In the genomic region with DNA sequence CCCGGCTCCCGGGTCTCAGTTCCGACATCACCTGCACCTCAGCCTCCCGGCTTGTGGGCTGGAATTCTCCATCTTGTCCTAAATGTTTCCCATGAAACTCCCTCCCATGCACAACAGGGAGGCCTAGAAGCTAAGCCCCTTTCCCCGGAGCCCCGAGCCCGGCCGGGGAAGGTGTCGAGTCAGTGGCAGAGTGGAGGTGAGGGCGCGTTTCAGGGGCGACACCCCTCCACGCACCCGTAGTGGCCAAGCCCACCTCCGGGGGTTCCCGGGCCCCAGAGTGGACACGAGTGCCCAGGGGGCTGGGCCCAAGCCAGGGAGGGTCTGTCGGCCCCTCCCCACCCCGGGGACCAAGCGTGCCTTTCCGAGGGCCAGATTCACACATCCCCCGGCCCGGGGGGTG, we compare ENCODE assay signal across 10 cellular contexts. TPM values are rescaled to one million over a fixed set of nuclear protein-coding genes. Genes with fewer than 3 reads are reported as not detected.
"Had no signal": no experiment of that assay in that cellular context is flagged by ENCODE, and none has a peak within 500 bp of the region (broad histone marks: within the 10 kb centered on the region; RNA-seq: fewer than 3 reads in every experiment).

No MANE protein-coding gene starts in this region.

- H3K9me3 ChIP-seq: HAP-1 had no signal

- H3K36me3 ChIP-seq: HAP-1 had no signal

- H3K27ac ChIP-seq: GM23248 had no signal

- H3K4me3 ChIP-seq: GM23248, HAP-1, K562 had no signal

- H2AFZ ChIP-seq: GM23248 had no signal

- ATAC-seq: HCT116 had no signal

- H3K27ac Mint-ChIP-seq: HFFc6 had no signal

- H3K4me3 Mint-ChIP-seq: HFFc6 had no signal

- H3K9me3 Mint-ChIP-seq: HFFc6 had no signal

- H3K9ac ChIP-seq: GM23248 had no signal

- H3K4me1 ChIP-seq: HAP-1 had no signal

- DNase-seq: GM23248, GOT3, H7, HFFc6, IMR-90, KG1 had no signal

RNA-seq across cellular contexts. Expression of gene C1QTNF8, which starts 25.0 kb away (rescaled TPM):
- total RNA-seq: GM23248, H4, H7, HFFc6, IMR-90, K562 had no signal
- polyA plus RNA-seq: GM23248, IMR-90, K562 had no signal

RNA-seq across cellular contexts. Expression of gene CACNA1H, which starts 31.9 kb away (rescaled TPM):
- polyA plus RNA-seq: GM23248 had no signal

RNA-seq across cellular contexts. Expression of gene SSTR5, which starts 48.5 kb away (rescaled TPM):
- total RNA-seq: GM23248, H4, HFFc6, IMR-90, K562 had no signal
- polyA plus RNA-seq: GM23248, IMR-90, K562 had no signal
